In the genomic region with DNA sequence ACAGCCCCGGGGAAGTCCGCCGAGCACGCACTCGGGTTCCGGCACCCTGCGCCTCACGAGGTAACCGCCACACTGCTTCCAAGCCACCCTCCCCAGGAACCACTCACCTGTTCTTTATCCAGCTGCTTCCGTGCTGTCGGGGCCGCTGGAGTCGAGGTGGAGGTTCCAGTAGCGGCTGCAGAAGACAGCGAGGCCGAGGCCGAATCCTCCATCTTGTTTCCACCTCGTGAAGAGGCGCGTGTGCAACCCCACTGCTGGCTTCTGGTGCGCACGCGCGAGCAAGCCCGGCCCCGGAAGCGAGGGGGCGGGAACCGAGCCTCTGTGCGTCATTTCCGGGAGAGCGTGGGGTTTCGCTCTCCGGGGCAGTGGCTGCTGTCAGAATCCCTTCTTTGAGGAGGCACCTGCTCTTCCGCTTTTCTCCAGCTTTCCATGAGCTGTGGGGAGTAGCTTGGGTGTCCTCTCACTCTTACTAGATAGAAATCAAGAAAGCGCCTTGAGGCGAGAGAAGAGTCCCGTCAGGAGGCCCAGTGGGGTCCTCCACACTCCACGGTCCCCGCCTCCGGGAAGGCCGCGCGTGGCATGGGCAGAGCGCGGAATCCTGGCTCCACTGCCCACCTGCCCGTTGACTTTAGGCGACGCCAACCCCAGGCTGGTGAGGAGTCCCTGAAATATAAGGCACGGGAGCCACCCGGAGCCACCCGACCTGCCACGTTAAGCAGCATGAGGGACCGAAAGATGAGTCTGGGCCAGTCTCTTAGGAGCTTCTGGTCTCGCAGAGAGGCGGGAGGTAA, we compare ENCODE assay signal across 1 cellular context.
TF ChIP-seq lines count a peak whose summit lies in the region.

A gene (minus strand): TSS at position 242 of the 791 bp plus-strand sequence. CDS start 30 bp downstream, at position 212.

TF ChIP-seq in GM12878, 131 proteins besides CTCF, POLR2A, EP300 and RAD21 (continued from another document and continues in another):
- TF ChIP-seq, protein P1, sequence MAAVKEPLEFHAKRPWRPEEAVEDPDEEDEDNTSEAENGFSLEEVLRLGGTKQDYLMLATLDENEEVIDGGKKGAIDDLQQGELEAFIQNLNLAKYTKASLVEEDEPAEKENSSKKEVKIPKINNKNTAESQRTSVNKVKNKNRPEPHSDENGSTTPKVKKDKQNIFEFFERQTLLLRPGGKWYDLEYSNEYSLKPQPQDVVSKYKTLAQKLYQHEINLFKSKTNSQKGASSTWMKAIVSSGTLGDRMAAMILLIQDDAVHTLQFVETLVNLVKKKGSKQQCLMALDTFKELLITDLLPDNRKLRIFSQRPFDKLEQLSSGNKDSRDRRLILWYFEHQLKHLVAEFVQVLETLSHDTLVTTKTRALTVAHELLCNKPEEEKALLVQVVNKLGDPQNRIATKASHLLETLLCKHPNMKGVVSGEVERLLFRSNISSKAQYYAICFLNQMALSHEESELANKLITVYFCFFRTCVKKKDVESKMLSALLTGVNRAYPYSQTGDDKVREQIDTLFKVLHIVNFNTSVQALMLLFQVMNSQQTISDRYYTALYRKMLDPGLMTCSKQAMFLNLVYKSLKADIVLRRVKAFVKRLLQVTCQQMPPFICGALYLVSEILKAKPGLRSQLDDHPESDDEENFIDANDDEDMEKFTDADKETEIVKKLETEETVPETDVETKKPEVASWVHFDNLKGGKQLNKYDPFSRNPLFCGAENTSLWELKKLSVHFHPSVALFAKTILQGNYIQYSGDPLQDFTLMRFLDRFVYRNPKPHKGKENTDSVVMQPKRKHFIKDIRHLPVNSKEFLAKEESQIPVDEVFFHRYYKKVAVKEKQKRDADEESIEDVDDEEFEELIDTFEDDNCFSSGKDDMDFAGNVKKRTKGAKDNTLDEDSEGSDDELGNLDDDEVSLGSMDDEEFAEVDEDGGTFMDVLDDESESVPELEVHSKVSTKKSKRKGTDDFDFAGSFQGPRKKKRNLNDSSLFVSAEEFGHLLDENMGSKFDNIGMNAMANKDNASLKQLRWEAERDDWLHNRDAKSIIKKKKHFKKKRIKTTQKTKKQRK (IDR thresholded peaks at IDR 0.05; ENCODE audit: low read depth, low read length): no peak
- no peak for TF ChIP-seq NR2F1 (conservative IDR thresholded peaks at IDR 0.05)
- no peak for TF ChIP-seq ZNF622 (IDR thresholded peaks at IDR 0.05)
- no peak; the same call in 1 of the 2 replicates for TF ChIP-seq PAX5 (IDR thresholded peaks at IDR 0.05; ENCODE audit: borderline replicate concordance, low read depth, low read length)
- no peak; the same call in 1 of the 2 replicates for TF ChIP-seq ZNF207 (IDR thresholded peaks at IDR 0.05; ENCODE audit: borderline replicate concordance)
- TF ChIP-seq SIX5 (IDR thresholded peaks at IDR 0.05; ENCODE audit: low read depth, low read length, severe bottlenecking): peak; percentile 9
- no peak for TF ChIP-seq ETV6 (conservative IDR thresholded peaks at IDR 0.05 in 1 of 2, IDR thresholded peaks at IDR 0.05 in 1 of 2; ENCODE audit: borderline replicate concordance in 1 of 2, low read depth in 1 of 2)
- no peak for TF ChIP-seq RBBP5 (conservative IDR thresholded peaks at IDR 0.05)
- peak; percentile 21; the same call in 1 of the 2 replicates for TF ChIP-seq ZSCAN29 (IDR thresholded peaks at IDR 0.05)
- TF ChIP-seq RELA (IDR thresholded peaks at IDR 0.05; ENCODE audit: borderline replicate concordance, partially characterized antibody): peak; percentile 93
- peak; percentile 99 for TF ChIP-seq TAF1 (IDR thresholded peaks at IDR 0.05; ENCODE audit: borderline replicate concordance, low read depth, low read length)
- no peak for TF ChIP-seq NFXL1 (IDR thresholded peaks at IDR 0.05; ENCODE audit: borderline replicate concordance)
- TF ChIP-seq, protein P2, sequence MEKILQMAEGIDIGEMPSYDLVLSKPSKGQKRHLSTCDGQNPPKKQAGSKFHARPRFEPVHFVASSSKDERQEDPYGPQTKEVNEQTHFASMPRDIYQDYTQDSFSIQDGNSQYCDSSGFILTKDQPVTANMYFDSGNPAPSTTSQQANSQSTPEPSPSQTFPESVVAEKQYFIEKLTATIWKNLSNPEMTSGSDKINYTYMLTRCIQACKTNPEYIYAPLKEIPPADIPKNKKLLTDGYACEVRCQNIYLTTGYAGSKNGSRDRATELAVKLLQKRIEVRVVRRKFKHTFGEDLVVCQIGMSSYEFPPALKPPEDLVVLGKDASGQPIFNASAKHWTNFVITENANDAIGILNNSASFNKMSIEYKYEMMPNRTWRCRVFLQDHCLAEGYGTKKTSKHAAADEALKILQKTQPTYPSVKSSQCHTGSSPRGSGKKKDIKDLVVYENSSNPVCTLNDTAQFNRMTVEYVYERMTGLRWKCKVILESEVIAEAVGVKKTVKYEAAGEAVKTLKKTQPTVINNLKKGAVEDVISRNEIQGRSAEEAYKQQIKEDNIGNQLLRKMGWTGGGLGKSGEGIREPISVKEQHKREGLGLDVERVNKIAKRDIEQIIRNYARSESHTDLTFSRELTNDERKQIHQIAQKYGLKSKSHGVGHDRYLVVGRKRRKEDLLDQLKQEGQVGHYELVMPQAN (conservative IDR thresholded peaks at IDR 0.05): peak; percentile 95
- TF ChIP-seq BMI1 (IDR thresholded peaks at IDR 0.05; ENCODE audit: borderline replicate concordance): no peak
- peak; percentile 95 for TF ChIP-seq GABPA (IDR thresholded peaks at IDR 0.05; ENCODE audit: low read depth)
- no peak for TF ChIP-seq BRCA1 (IDR thresholded peaks at IDR 0.05; ENCODE audit: low read depth, low read length)
- TF ChIP-seq, protein P3, sequence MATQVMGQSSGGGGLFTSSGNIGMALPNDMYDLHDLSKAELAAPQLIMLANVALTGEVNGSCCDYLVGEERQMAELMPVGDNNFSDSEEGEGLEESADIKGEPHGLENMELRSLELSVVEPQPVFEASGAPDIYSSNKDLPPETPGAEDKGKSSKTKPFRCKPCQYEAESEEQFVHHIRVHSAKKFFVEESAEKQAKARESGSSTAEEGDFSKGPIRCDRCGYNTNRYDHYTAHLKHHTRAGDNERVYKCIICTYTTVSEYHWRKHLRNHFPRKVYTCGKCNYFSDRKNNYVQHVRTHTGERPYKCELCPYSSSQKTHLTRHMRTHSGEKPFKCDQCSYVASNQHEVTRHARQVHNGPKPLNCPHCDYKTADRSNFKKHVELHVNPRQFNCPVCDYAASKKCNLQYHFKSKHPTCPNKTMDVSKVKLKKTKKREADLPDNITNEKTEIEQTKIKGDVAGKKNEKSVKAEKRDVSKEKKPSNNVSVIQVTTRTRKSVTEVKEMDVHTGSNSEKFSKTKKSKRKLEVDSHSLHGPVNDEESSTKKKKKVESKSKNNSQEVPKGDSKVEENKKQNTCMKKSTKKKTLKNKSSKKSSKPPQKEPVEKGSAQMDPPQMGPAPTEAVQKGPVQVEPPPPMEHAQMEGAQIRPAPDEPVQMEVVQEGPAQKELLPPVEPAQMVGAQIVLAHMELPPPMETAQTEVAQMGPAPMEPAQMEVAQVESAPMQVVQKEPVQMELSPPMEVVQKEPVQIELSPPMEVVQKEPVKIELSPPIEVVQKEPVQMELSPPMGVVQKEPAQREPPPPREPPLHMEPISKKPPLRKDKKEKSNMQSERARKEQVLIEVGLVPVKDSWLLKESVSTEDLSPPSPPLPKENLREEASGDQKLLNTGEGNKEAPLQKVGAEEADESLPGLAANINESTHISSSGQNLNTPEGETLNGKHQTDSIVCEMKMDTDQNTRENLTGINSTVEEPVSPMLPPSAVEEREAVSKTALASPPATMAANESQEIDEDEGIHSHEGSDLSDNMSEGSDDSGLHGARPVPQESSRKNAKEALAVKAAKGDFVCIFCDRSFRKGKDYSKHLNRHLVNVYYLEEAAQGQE (IDR thresholded peaks at IDR 0.05; ENCODE audit: low read depth, low read length): 0 out of 2 replicates have a peak, but pooled peaks have one; percentile 6
- no peak for TF ChIP-seq RFX5 (IDR thresholded peaks at IDR 0.05; ENCODE audit: low read depth, low read length)
- TF ChIP-seq, protein P4, sequence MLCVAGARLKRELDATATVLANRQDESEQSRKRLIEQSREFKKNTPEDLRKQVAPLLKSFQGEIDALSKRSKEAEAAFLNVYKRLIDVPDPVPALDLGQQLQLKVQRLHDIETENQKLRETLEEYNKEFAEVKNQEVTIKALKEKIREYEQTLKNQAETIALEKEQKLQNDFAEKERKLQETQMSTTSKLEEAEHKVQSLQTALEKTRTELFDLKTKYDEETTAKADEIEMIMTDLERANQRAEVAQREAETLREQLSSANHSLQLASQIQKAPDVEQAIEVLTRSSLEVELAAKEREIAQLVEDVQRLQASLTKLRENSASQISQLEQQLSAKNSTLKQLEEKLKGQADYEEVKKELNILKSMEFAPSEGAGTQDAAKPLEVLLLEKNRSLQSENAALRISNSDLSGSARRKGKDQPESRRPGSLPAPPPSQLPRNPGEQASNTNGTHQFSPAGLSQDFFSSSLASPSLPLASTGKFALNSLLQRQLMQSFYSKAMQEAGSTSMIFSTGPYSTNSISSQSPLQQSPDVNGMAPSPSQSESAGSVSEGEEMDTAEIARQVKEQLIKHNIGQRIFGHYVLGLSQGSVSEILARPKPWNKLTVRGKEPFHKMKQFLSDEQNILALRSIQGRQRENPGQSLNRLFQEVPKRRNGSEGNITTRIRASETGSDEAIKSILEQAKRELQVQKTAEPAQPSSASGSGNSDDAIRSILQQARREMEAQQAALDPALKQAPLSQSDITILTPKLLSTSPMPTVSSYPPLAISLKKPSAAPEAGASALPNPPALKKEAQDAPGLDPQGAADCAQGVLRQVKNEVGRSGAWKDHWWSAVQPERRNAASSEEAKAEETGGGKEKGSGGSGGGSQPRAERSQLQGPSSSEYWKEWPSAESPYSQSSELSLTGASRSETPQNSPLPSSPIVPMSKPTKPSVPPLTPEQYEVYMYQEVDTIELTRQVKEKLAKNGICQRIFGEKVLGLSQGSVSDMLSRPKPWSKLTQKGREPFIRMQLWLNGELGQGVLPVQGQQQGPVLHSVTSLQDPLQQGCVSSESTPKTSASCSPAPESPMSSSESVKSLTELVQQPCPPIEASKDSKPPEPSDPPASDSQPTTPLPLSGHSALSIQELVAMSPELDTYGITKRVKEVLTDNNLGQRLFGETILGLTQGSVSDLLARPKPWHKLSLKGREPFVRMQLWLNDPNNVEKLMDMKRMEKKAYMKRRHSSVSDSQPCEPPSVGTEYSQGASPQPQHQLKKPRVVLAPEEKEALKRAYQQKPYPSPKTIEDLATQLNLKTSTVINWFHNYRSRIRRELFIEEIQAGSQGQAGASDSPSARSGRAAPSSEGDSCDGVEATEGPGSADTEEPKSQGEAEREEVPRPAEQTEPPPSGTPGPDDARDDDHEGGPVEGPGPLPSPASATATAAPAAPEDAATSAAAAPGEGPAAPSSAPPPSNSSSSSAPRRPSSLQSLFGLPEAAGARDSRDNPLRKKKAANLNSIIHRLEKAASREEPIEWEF (IDR thresholded peaks at IDR 0.05; ENCODE audit: insufficient replicate concordance, low read depth, low read length): no peak
- peak; percentile 39; the same call in 1 of the 2 replicates for TF ChIP-seq CHD2 (IDR thresholded peaks at IDR 0.05; ENCODE audit: borderline replicate concordance, low read depth, low read length)
- TF ChIP-seq, protein P5, sequence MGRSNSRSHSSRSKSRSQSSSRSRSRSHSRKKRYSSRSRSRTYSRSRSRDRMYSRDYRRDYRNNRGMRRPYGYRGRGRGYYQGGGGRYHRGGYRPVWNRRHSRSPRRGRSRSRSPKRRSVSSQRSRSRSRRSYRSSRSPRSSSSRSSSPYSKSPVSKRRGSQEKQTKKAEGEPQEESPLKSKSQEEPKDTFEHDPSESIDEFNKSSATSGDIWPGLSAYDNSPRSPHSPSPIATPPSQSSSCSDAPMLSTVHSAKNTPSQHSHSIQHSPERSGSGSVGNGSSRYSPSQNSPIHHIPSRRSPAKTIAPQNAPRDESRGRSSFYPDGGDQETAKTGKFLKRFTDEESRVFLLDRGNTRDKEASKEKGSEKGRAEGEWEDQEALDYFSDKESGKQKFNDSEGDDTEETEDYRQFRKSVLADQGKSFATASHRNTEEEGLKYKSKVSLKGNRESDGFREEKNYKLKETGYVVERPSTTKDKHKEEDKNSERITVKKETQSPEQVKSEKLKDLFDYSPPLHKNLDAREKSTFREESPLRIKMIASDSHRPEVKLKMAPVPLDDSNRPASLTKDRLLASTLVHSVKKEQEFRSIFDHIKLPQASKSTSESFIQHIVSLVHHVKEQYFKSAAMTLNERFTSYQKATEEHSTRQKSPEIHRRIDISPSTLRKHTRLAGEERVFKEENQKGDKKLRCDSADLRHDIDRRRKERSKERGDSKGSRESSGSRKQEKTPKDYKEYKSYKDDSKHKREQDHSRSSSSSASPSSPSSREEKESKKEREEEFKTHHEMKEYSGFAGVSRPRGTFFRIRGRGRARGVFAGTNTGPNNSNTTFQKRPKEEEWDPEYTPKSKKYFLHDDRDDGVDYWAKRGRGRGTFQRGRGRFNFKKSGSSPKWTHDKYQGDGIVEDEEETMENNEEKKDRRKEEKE (IDR thresholded peaks at IDR 0.05): no peak
- TF ChIP-seq NBN (IDR thresholded peaks at IDR 0.05): peak; percentile 83
- TF ChIP-seq, protein P6, sequence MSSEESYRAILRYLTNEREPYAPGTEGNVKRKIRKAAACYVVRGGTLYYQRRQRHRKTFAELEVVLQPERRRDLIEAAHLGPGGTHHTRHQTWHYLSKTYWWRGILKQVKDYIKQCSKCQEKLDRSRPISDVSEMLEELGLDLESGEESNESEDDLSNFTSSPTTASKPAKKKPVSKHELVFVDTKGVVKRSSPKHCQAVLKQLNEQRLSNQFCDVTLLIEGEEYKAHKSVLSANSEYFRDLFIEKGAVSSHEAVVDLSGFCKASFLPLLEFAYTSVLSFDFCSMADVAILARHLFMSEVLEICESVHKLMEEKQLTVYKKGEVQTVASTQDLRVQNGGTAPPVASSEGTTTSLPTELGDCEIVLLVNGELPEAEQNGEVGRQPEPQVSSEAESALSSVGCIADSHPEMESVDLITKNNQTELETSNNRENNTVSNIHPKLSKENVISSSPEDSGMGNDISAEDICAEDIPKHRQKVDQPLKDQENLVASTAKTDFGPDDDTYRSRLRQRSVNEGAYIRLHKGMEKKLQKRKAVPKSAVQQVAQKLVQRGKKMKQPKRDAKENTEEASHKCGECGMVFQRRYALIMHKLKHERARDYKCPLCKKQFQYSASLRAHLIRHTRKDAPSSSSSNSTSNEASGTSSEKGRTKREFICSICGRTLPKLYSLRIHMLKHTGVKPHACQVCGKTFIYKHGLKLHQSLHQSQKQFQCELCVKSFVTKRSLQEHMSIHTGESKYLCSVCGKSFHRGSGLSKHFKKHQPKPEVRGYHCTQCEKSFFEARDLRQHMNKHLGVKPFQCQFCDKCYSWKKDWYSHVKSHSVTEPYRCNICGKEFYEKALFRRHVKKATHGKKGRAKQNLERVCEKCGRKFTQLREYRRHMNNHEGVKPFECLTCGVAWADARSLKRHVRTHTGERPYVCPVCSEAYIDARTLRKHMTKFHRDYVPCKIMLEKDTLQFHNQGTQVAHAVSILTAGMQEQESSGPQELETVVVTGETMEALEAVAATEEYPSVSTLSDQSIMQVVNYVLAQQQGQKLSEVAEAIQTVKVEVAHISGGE (CRISPR knock-in tag; IDR thresholded peaks at IDR 0.05): no peak
